In the genomic region with DNA sequence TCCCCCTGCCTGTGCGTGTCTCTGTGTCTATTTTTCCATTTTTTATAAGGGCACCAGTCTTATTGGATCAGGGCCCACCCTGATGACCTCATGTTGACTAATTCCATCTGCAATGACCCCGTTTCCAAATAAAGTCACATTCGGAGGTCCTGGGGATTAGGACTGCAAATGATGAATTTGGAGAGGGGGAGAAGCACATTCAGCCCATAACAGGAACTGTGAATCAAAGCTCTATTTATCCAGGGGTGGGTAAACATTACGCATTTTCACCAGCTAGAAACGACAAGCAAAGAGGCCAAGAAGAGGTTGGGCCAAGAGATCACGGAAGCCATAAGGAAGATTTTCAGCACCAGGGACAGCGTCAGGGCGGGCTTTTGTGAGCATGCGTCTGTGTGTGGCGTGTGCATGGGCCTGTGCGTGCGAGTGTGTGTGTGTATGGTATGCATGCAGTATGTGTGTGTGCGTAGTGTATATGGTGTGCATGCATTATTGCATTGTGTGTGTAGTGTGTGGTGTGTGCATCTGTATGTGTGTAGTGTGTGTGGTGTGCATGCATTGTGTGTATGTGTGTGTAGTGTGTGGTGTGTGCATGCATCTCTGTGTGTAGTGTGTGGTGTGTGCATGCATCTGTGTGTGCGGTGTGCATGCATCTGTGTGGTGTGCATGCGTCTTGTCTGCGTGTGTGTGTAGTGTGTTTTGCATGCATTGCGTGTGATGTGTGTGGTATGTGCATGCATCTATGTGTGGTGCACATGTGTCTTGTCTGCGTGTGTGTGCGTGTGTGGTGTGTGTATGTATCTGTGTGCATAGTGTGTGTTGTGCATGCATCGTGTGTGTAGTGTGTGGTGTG, we compare ENCODE assay signal across 9 cellular contexts. TPM values are rescaled to one million over a fixed set of nuclear protein-coding genes. Genes with fewer than 3 reads are reported as not detected.
A peak's percentile ranks its signal among the peaks of the same experiment; 100 is the strongest.
DNase-seq lines count a peak whose midpoint lies in the region; ATAC-seq and TF ChIP-seq lines count a peak whose summit lies in the region.
"Had no signal": no experiment of that assay in that cellular context is flagged by ENCODE, and none has a peak within 500 bp of the region (broad histone marks: within the 10 kb centered on the region; RNA-seq: fewer than 3 reads in every experiment).

No MANE protein-coding gene starts in this region.

- H3K27me3 Mint-ChIP-seq in CD14-positive monocyte (ENCODE audit: low read depth in 3 of 3), result peaks cover 0 to 12% (median 9%) of the 10 kb centered on the region in 3 donors

- no peak overlapping the region for H3K27ac Mint-ChIP-seq in CD14-positive monocyte

- H3K4me1 Mint-ChIP-seq in CD14-positive monocyte, result no peaks in the 10 kb centered on the region

- H3K4me3 Mint-ChIP-seq in CD14-positive monocyte, result no peak overlapping the region

- ATAC-seq in GM18909 (IDR thresholded peaks at IDR 0.05; ENCODE audit: poor library complexity, unreplicated experiment) (no peak), HG02970 (IDR thresholded peaks at IDR 0.05; ENCODE audit: low FRiP score, unreplicated experiment) (no peak)

- DNase-seq in ELF-1 (ENCODE audit: low read depth, low spot score) (peak; percentile 70), NOMO-1 (lab: John Stamatoyannopoulos, UW; ENCODE audit: unreplicated experiment in 2 of 2) (peak; percentile 51), islet precursor cell (peak; percentile 79), CD14-positive monocyte (ENCODE audit: low spot score) (no peak)
- peak; percentile 10 for DNase-seq in activated effector memory CD4-positive, alpha-beta T cell treated with Interleukin-2 at 50 U/mL for 16 hours

- intact Hi-C loops in CD14-positive monocyte (cut with micrococcal nuclease), result no loop called here

- H3K36me3 Mint-ChIP-seq in CD14-positive monocyte, result no peaks in the 10 kb centered on the region

- no peak for TF ChIP-seq CTCF in CD14-positive monocyte (IDR thresholded peaks at IDR 0.05)

- H3K27ac ChIP-seq in temporal lobe (ENCODE audit: low read depth, low read length), result peak overlapping the region; percentile 36

- peaks cover 0 to 2% (median 0%) of the 10 kb centered on the region in 7 donors for H3K9me3 Mint-ChIP-seq in CD14-positive monocyte

RNA-seq across cellular contexts. Expression of a gene that starts 19.6 kb away (rescaled TPM):
- total RNA-seq in temporal lobe, result 57.0 TPM
- polyA plus RNA-seq in CD14-positive monocyte, result not detected
- total RNA-seq: epithelial cell of proximal tubule had no signal

RNA-seq across cellular contexts. Expression of a gene that starts 58.3 kb away (rescaled TPM):
- total RNA-seq in temporal lobe, result 9.6 TPM
- 10 to 100 TPM; 28.6 to 34.5 TPM for polyA plus RNA-seq in CD14-positive monocyte
